In genomic region chr13:36758345-36758744, GRCh38 we compare ENCODE assay signal across 15 cellular contexts.
DNase-seq lines count a peak whose midpoint lies in the region; ATAC-seq and TF ChIP-seq lines count a peak whose summit lies in the region.
"Had no signal": no experiment of that assay in that cellular context is flagged by ENCODE, and none has a peak within 500 bp of the region (broad histone marks: within the 10 kb centered on the region; RNA-seq: fewer than 3 reads in every experiment).

No MANE protein-coding gene starts in this region.

- H3F3A ChIP-seq in SK-N-SH (replicated peaks; ENCODE audit: insufficient read depth) (no peaks in the 10 kb centered on the region), MM.1S (ENCODE audit: insufficient read depth, low read length) (no peaks in the 10 kb centered on the region)

- CTCF ChIA-PET in SK-N-SH (lab: Yijun Ruan, JAX): interaction anchor here (1.1 kb wide), 1 partner anchor 475 kb away, joined by 3 read pairs; no protein-coding TSS in a partner anchor

- H3K27me3 ChIP-seq in SK-N-SH (ENCODE audit: insufficient read depth) (no peaks in the 10 kb centered on the region), stomach (no peaks in the 10 kb centered on the region), ascending aorta (no peaks in the 10 kb centered on the region), MM.1S (replicated peaks; ENCODE audit: insufficient read depth, low read length) (no peaks in the 10 kb centered on the region)
- H3K27me3 ChIP-seq: MG63 had no signal

- H3K9me2 ChIP-seq in SK-N-SH (no peaks in the 10 kb centered on the region), MM.1S (replicated peaks; ENCODE audit: insufficient read depth, low read length) (no peaks in the 10 kb centered on the region)

- H3K9me3 ChIP-seq in SK-N-SH (no peaks in the 10 kb centered on the region), stomach (no peaks in the 10 kb centered on the region), ascending aorta (no peaks in the 10 kb centered on the region), MM.1S (replicated peaks; ENCODE audit: insufficient read depth, low read length) (no peaks in the 10 kb centered on the region)
- H3K9me3 ChIP-seq: A549, MG63 had no signal

- WGBS in SK-N-SH (ENCODE audit: low lambda C conversion rate): 18% methylated on average over 1 of the region's 1 CpG
- 10 to 60% (median 14%) methylated on average over 1 of the region's 1 CpG for WGBS in stomach, 5 donors

- TF ChIP-seq CTCF in SK-N-SH (IDR thresholded peaks at IDR 0.05): no peak
- no peak for TF ChIP-seq CTCF in stomach (IDR thresholded peaks at IDR 0.05)
- no peak for TF ChIP-seq CTCF in ascending aorta (IDR thresholded peaks at IDR 0.05)
- TF ChIP-seq CTCF in MM.1S (IDR thresholded peaks at IDR 0.05; ENCODE audit: low read length): no peak

- no peak for TF ChIP-seq POLR2A in stomach (IDR thresholded peaks at IDR 0.05)

- H2AFZ ChIP-seq in SK-N-SH (ENCODE audit: low read depth): no peak overlapping the region
- no peak overlapping the region for H2AFZ ChIP-seq in MM.1S (ENCODE audit: low read length)

- POLR2A ChIA-PET in SK-N-SH (lab: Yijun Ruan, JAX): no interaction called here

- DNase-seq in NCI-H2196 (lab: John Stamatoyannopoulos, UW; ENCODE audit: unreplicated experiment) (peak; percentile 26), NCI-H2196 treated with DMSO at 0.1 percent for 48 hours (lab: John Stamatoyannopoulos, UW; ENCODE audit: unreplicated experiment) (no peak), NCI-H2029 (lab: John Stamatoyannopoulos, UW) (peak; percentile 50), SK-N-SH (peak; percentile 34), stomach (peak; percentile 28), ascending aorta (ENCODE audit: low spot score in 2 of 2) (no peak), MM.1S (no peak)
- DNase-seq: activated CD4-positive, alpha-beta T cell treated with anti-CD3 and anti-CD28 coated beads, Interleukin-2, amount 50 U/mL, for 1 hour; anterior cingulate cortex; kidney glomerular epithelial cell; MG63; nucleus accumbens had no signal

- H3K4me3 ChIP-seq in SK-N-SH (ENCODE audit: low read depth in 2 of 2, low read length in 1 of 2) (no peak overlapping the region), stomach (no peak overlapping the region), ascending aorta (no peak overlapping the region), MM.1S (ENCODE audit: low read length) (no peak overlapping the region)
- H3K4me3 ChIP-seq: A549, MG63 had no signal

- no peak overlapping the region for H3K9ac ChIP-seq in SK-N-SH
- H3K9ac ChIP-seq in MM.1S (ENCODE audit: low read length): no peak overlapping the region

- H4K20me1 ChIP-seq in SK-N-SH (ENCODE audit: insufficient read depth) (no peaks in the 10 kb centered on the region), MM.1S (ENCODE audit: insufficient read depth, low read length) (no peaks in the 10 kb centered on the region)

- H3K4me1 ChIP-seq in SK-N-SH (ENCODE audit: control insufficient read depth in 1 of 2, insufficient read depth in 2 of 2, low read depth in 1 of 2, low read length in 1 of 2) (peaks cover 0 to 4% of the 10 kb centered on the region in 2 experiments; a peak in 1 of 4 replicates), stomach (no peaks in the 10 kb centered on the region), ascending aorta (no peaks in the 10 kb centered on the region), MM.1S (ENCODE audit: low read length) (no peaks in the 10 kb centered on the region)
- H3K4me1 ChIP-seq: A549 had no signal

- no peak for ATAC-seq in HG02981 (IDR thresholded peaks at IDR 0.05; ENCODE audit: unreplicated experiment)
- ATAC-seq: A549, sciatic nerve had no signal

- TF ChIP-seq EP300 in SK-N-SH (IDR thresholded peaks at IDR 0.05; ENCODE audit: borderline replicate concordance in 1 of 2, low read depth in 1 of 2, low read length in 1 of 2) (no peak), stomach (IDR thresholded peaks at IDR 0.05) (no peak)

- H3K79me2 ChIP-seq in SK-N-SH (ENCODE audit: insufficient read depth) (no peaks in the 10 kb centered on the region), MM.1S (ENCODE audit: low read length) (no peaks in the 10 kb centered on the region)

- intact Hi-C loops in stomach (cut with DNase I; ENCODE audit: low total_unique reads): no loop called here
- intact Hi-C loops in ascending aorta (cut with DNase I): no loop called here

- H3K27ac ChIP-seq in SK-N-SH (ENCODE audit: low read depth in 2 of 2, low read length in 1 of 2): no peak overlapping the region
- H3K27ac ChIP-seq in stomach: no peak overlapping the region
- no peak overlapping the region for H3K27ac ChIP-seq in ascending aorta
- H3K27ac ChIP-seq in MM.1S (ENCODE audit: low read length): no peak overlapping the region
- H3K27ac ChIP-seq: A549 had no signal

- TF ChIP-seq RAD21 in SK-N-SH (IDR thresholded peaks at IDR 0.05; ENCODE audit: low read length): no peak

- H3K36me3 ChIP-seq in SK-N-SH (replicated peaks in 1 of 2; ENCODE audit: control insufficient read depth in 1 of 2, insufficient read depth in 2 of 2, low read length in 1 of 2): no peaks in the 10 kb centered on the region
- no peaks in the 10 kb centered on the region for H3K36me3 ChIP-seq in stomach
- H3K36me3 ChIP-seq in ascending aorta: no peaks in the 10 kb centered on the region
- H3K36me3 ChIP-seq in MM.1S (replicated peaks; ENCODE audit: insufficient read depth, low read length): no peaks in the 10 kb centered on the region
- H3K36me3 ChIP-seq: MG63 had no signal

- no peak overlapping the region for H3K4me2 ChIP-seq in SK-N-SH
- H3K4me2 ChIP-seq in MM.1S (ENCODE audit: low read depth, low read length): no peak overlapping the region
- H3K4me2 ChIP-seq: A549 had no signal

TF ChIP-seq in SK-N-SH, 30 proteins besides CTCF, POLR2A, EP300 and RAD21:
- peak; percentile 83 for TF ChIP-seq GATA2 (CRISPR knock-in tag; IDR thresholded peaks at IDR 0.05)
- TF ChIP-seq CHD2 (IDR thresholded peaks at IDR 0.05; ENCODE audit: low read length, partially characterized antibody): no peak
- 0 out of 2 replicates have a peak, but pooled peaks have one; percentile 26 for TF ChIP-seq NFIC (IDR thresholded peaks at IDR 0.05; ENCODE audit: borderline replicate concordance)
- no peak for TF ChIP-seq RXRA (IDR thresholded peaks at IDR 0.05; ENCODE audit: borderline replicate concordance, low read depth)

Comparison
In these comparisons a context has a peak if more than half of its experiments do, and no peak if none do; other contexts are left out.
1. DNase-seq: peak in NCI-H2196 (single experiment), NCI-H2029 (single experiment), SK-N-SH (single experiment) and stomach (single experiment); none in NCI-H2196 treated with DMSO at 0.1 percent for 48 hours (single experiment), ascending aorta (0 of 2) and MM.1S (single experiment).